ENCODE assay signal across 27 cellular contexts in genomic region chr3:25191703-25192102, GRCh38.
"Had no signal": no experiment of that assay in that cellular context is flagged by ENCODE, and none has a peak within 500 bp of the region (broad histone marks: within the 10 kb centered on the region; RNA-seq: fewer than 3 reads in every experiment).

No MANE protein-coding gene starts in this region.

- H3K27ac ChIP-seq: stomach, thyroid gland, upper lobe of right lung had no signal

- ATAC-seq: activated T-cell treated with anti-CD3 and anti-CD28 coated beads, Interleukin-2, amount 50 U/mL, for 4 hours; esophagus mucosa; left cardiac atrium; natural killer cell; sciatic nerve; stimulated activated memory B cell treated with anti-CD40 and anti-IgM and Interleukin-4, amounts not matched to agents 10 μg/mL and 1 μg/mL and 100 μg/mL, for 72 hours; upper lobe of right lung; WTC11 had no signal

- H3K4me1 Mint-ChIP-seq: activated CD4-positive, alpha-beta memory T cell treated with anti-CD3 and anti-CD28 coated beads, Interleukin-2, amount 10 ng/mL, durations not matched to agents 7 days and 5 days; activated CD4-positive, alpha-beta T cell treated with anti-CD3 and anti-CD28 coated beads, Interleukin-2, amount 10 ng/mL, durations not matched to agents 7 days and 5 days; brain; natural killer cell; stimulated activated memory B cell treated with anti-CD40 and anti-IgM and Interleukin-4, amounts not matched to agents 10 μg/mL and 1 μg/mL and 100 μg/mL, for 72 hours had no signal

- DNase-seq: activated CD4-positive, alpha-beta memory T cell treated with anti-CD3 and anti-CD28 coated beads, Interleukin-2, amount 10 ng/mL, durations not matched to agents 7 days and 5 days; activated CD4-positive, alpha-beta T cell treated with anti-CD3 and anti-CD28 coated beads for 1 hour; activated CD4-positive, alpha-beta T cell treated with anti-CD3 and anti-CD28 coated beads, Interleukin-2, amount 10 ng/mL, durations not matched to agents 7 days and 5 days; activated CD8-positive, alpha-beta memory T cell treated with anti-CD3 and anti-CD28 coated beads, Interleukin-2, amount 50 U/mL, for 48 hours; activated naive CD4-positive, alpha-beta T cell; activated T-cell treated with anti-CD3 and anti-CD28 coated beads, Interleukin-2, amount 50 U/mL, for 4 hours; aorta; endodermal cell; foreskin fibroblast; hippocampal formation; left cardiac atrium; natural killer cell; small intestine; stimulated activated CD4-positive, alpha-beta T cell treated with anti-CD3 and anti-CD28 coated beads, Interleukin-1b, Interleukin-23, amount 100 ng/mL, for 48 hours; stimulated activated CD4-positive, alpha-beta T cell treated with anti-CD3 and anti-CD28 coated beads, Interleukin-4, amount 100 ng/mL, for 4 hours; stimulated activated CD8-positive, alpha-beta memory T cell treated with anti-CD3 and anti-CD28 coated beads, Interleukin-4, amount 100 ng/mL, for 48 hours; stomach; T-helper 2 cell; thyroid gland; upper lobe of right lung had no signal

- H3K4me3 Mint-ChIP-seq: activated CD4-positive, alpha-beta memory T cell treated with anti-CD3 and anti-CD28 coated beads, Interleukin-2, amount 10 ng/mL, durations not matched to agents 7 days and 5 days; activated CD4-positive, alpha-beta T cell treated with anti-CD3 and anti-CD28 coated beads, Interleukin-2, amount 10 ng/mL, durations not matched to agents 7 days and 5 days; activated naive CD8-positive, alpha-beta T cell; activated T-cell treated with anti-CD3 and anti-CD28 coated beads, Interleukin-2, amount 50 U/mL, for 4 hours; brain; dendritic cell treated with granulocyte-macrophage colony-stimulating factor and Interleukin-4, amounts not matched to agents 40 ng/mL and 50 ng/mL, for 4 days; endodermal cell; natural killer cell; stimulated activated memory B cell treated with anti-CD40 and anti-IgM and Interleukin-4, amounts not matched to agents 10 μg/mL and 1 μg/mL and 100 μg/mL, for 72 hours; WTC11 had no signal

- H3K27me3 Mint-ChIP-seq: activated CD4-positive, alpha-beta memory T cell treated with anti-CD3 and anti-CD28 coated beads, Interleukin-2, amount 10 ng/mL, durations not matched to agents 7 days and 5 days; activated CD4-positive, alpha-beta T cell treated with anti-CD3 and anti-CD28 coated beads, Interleukin-2, amount 10 ng/mL, durations not matched to agents 7 days and 5 days; activated naive CD8-positive, alpha-beta T cell; brain; dendritic cell treated with granulocyte-macrophage colony-stimulating factor and Interleukin-4, amounts not matched to agents 40 ng/mL and 50 ng/mL, for 4 days; stimulated activated memory B cell treated with anti-CD40 and anti-IgM and Interleukin-4, amounts not matched to agents 10 μg/mL and 1 μg/mL and 100 μg/mL, for 72 hours had no signal

- H3K27me3 ChIP-seq: stomach, thyroid gland, upper lobe of right lung had no signal

- H3K4me3 ChIP-seq: stomach, thyroid gland, upper lobe of right lung had no signal

- H3K36me3 ChIP-seq: stomach, thyroid gland, upper lobe of right lung had no signal

- H3K36me3 Mint-ChIP-seq: activated naive CD8-positive, alpha-beta T cell; brain; natural killer cell; stimulated activated memory B cell treated with anti-CD40 and anti-IgM and Interleukin-4, amounts not matched to agents 10 μg/mL and 1 μg/mL and 100 μg/mL, for 72 hours had no signal

- H3K9me3 Mint-ChIP-seq: activated CD4-positive, alpha-beta T cell treated with anti-CD3 and anti-CD28 coated beads, Interleukin-2, amount 10 ng/mL, durations not matched to agents 7 days and 5 days; activated T-cell treated with anti-CD3 and anti-CD28 coated beads, Interleukin-2, amount 50 U/mL, for 4 hours; stimulated activated memory B cell treated with anti-CD40 and anti-IgM and Interleukin-4, amounts not matched to agents 10 μg/mL and 1 μg/mL and 100 μg/mL, for 72 hours had no signal

- H3K27ac Mint-ChIP-seq: activated CD4-positive, alpha-beta memory T cell treated with anti-CD3 and anti-CD28 coated beads, Interleukin-2, amount 10 ng/mL, durations not matched to agents 7 days and 5 days; activated CD4-positive, alpha-beta T cell treated with anti-CD3 and anti-CD28 coated beads, Interleukin-2, amount 10 ng/mL, durations not matched to agents 7 days and 5 days; activated naive CD8-positive, alpha-beta T cell; brain; dendritic cell treated with granulocyte-macrophage colony-stimulating factor and Interleukin-4, amounts not matched to agents 40 ng/mL and 50 ng/mL, for 4 days; endodermal cell; natural killer cell; stimulated activated memory B cell treated with anti-CD40 and anti-IgM and Interleukin-4, amounts not matched to agents 10 μg/mL and 1 μg/mL and 100 μg/mL, for 72 hours; WTC11 had no signal
